In genomic region chr22:29994027-29994715, GRCh38 we compare ENCODE assay signal across 8 cellular contexts.
A peak's percentile ranks its signal among the peaks of the same experiment; 100 is the strongest.
DNase-seq lines count a peak whose midpoint lies in the region; TF ChIP-seq lines count a peak whose summit lies in the region.

No MANE protein-coding gene starts in this region.

- in situ Hi-C loops in HAP-1 (cut with MboI; ENCODE audit: low sequenced_read_pairs), result no loop called here

- H3F3A ChIP-seq in smooth muscle cell (ENCODE audit: low read depth), result peaks cover 27% of the 10 kb centered on the region

- H3K4me2 ChIP-seq in smooth muscle cell, result peak overlapping the region; percentile 67

- H2AFZ ChIP-seq in smooth muscle cell (ENCODE audit: low read depth), result no peak overlapping the region

- H3K4me3 ChIP-seq in epithelial cell of proximal tubule (ENCODE audit: low read depth, low read length) (no peak overlapping the region), smooth muscle cell (no peak overlapping the region), HAP-1 (no peak overlapping the region)

- peaks cover under 1% of the 10 kb centered on the region for H3K36me3 ChIP-seq in smooth muscle cell (ENCODE audit: low read depth)
- H3K36me3 ChIP-seq in HAP-1 (replicated peaks), result peaks cover 9% of the 10 kb centered on the region

- H3K27me3 ChIP-seq in smooth muscle cell (ENCODE audit: low read depth) (no peaks in the 10 kb centered on the region), HAP-1 (ENCODE audit: low read depth) (no peaks in the 10 kb centered on the region)

- intact Hi-C loops in cardiac septum (cut with DNase I), result no loop called here

- peak overlapping the region; percentile 83 for H3K9ac ChIP-seq in smooth muscle cell (ENCODE audit: low read depth)

- H3K27ac ChIP-seq in smooth muscle cell (ENCODE audit: low read depth), result peak overlapping the region; percentile 98

- H3K79me2 ChIP-seq in smooth muscle cell (ENCODE audit: low read depth), result no peaks in the 10 kb centered on the region

- TF ChIP-seq CTCF in epithelial cell of proximal tubule (conservative IDR thresholded peaks at IDR 0.05; ENCODE audit: low read depth, low read length) (peak; percentile 20), smooth muscle cell (IDR thresholded peaks at IDR 0.05; ENCODE audit: borderline replicate concordance, insufficient read depth, poor library complexity, severe bottlenecking) (no peak)

- DNase-seq in SKM-1 treated with dmso at 0.1 percent for 144 hours (lab: John Stamatoyannopoulos, UW; ENCODE audit: unreplicated experiment) (peak; percentile 12), SKM-1 (lab: John Stamatoyannopoulos, UW; ENCODE audit: unreplicated experiment) (no peak), NCI-H69 (lab: John Stamatoyannopoulos, UW) (peak; percentile 46), epithelial cell of proximal tubule (ENCODE audit: low read depth) (no peak), smooth muscle cell (lab: John Stamatoyannopoulos, UW; ENCODE audit: unreplicated experiment) (no peak), HAP-1 (ENCODE audit: low spot score in 2 of 2) (no peak), amygdala (lab: John Stamatoyannopoulos, UW) (no peak), cardiac septum (ENCODE audit: low spot score) (no peak)

- WGBS in smooth muscle cell (ENCODE audit: low lambda C conversion rate), result 35% methylated on average over 3 of the region's 3 CpGs

- H4K20me1 ChIP-seq in smooth muscle cell (ENCODE audit: low read depth), result no peaks in the 10 kb centered on the region

- peaks cover 14% of the 10 kb centered on the region for H3K4me1 ChIP-seq in smooth muscle cell (ENCODE audit: low read depth)
- peaks cover 9% of the 10 kb centered on the region for H3K4me1 ChIP-seq in HAP-1

- H3K9me3 ChIP-seq in smooth muscle cell (replicated peaks; ENCODE audit: low read depth) (no peaks in the 10 kb centered on the region), HAP-1 (no peaks in the 10 kb centered on the region)

Comparison
In these comparisons a context has a peak if more than half of its experiments do, and no peak if none do; other contexts are left out.
1. DNase-seq: peak in SKM-1 treated with dmso at 0.1 percent for 144 hours (single experiment) and NCI-H69 (single experiment); none in SKM-1 (single experiment), epithelial cell of proximal tubule (single experiment), smooth muscle cell (single experiment), HAP-1 (0 of 2), amygdala (0 of 56) and cardiac septum (single experiment).